ENCODE assay signal across 19 cellular contexts in the genomic region with DNA sequence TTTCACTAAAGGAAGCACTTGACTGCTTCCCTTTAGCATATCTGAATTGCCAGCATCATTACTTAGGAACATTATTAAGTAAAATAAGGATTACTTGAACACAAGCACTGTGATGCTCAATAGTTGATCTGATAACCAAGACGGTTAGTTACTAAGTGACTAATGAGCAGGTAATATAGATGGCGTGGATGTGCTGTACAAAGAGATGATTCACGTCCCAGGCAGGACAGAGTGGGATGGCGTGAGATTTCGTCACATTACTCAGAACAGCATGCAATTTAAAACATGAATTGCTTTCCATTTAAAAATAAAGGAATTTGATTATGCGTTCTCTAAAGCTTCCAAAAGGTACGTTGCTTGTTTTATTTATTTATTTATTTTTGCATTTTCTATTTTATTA.
DNase-seq lines count a peak whose midpoint lies in the region; TF ChIP-seq lines count a peak whose summit lies in the region.
"Had no signal": no experiment of that assay in that cellular context is flagged by ENCODE, and none has a peak within 500 bp of the region (broad histone marks: within the 10 kb centered on the region; RNA-seq: fewer than 3 reads in every experiment).

No MANE protein-coding gene starts in this region.

- no peaks in the 10 kb centered on the region for H3K9me2 ChIP-seq in hepatocyte (replicated peaks; ENCODE audit: insufficient read depth)

- 77% methylated on average over 7 of the region's 7 CpGs for WGBS in hepatocyte (ENCODE audit: low lambda C conversion rate, missing lambda C conversion rate)
- WGBS in mesendoderm (ENCODE audit: extremely low coverage, insufficient coverage, low lambda C conversion rate), result no CpG with 5 or more reads among the region's 7 CpGs

- peak; percentile 69 for DNase-seq in MCF 10A (ENCODE audit: unreplicated experiment)
- DNase-seq in breast epithelium (ENCODE audit: low spot score in 2 of 2), result no peak
- DNase-seq in amniotic epithelial cell (ENCODE audit: low read depth), result peak; percentile 31
- DNase-seq in hepatocyte (ENCODE audit: low spot score), result peak; percentile 52
- no peak for DNase-seq in AG08395 (ENCODE audit: low spot score)
- no peak for DNase-seq in NCI-H1092 treated with DMSO at 0.1 percent for 48 hours (lab: John Stamatoyannopoulos, UW)
- no peak for DNase-seq in HuH-7.5 (ENCODE audit: low spot score)
- no peak for DNase-seq in mesendoderm
- DNase-seq: COR-L47; NCI-H2107; NCI-H226; NCI-H526 treated with DMSO at 0.1 percent for 48 hours; NK-92 treated with Interleukin-12 subunit alpha and Interleukin-12 subunit beta, amount 100 ng/mL, for 24 hours; PC-9; SIG-M5 had no signal

- H3K4me1 Mint-ChIP-seq in MCF 10A (ENCODE audit: insufficient read depth, unreplicated experiment), result peaks cover 13% of the 10 kb centered on the region
- H3K4me1 Mint-ChIP-seq: CD14-positive monocyte, IgD-negative memory B cell had no signal

- H4K5ac ChIP-seq in mesendoderm (ENCODE audit: low read length), result no peak overlapping the region

- H4K20me1 ChIP-seq in hepatocyte (ENCODE audit: insufficient read depth, poor library complexity, severe bottlenecking), result no peaks in the 10 kb centered on the region

- H3K79me1 ChIP-seq in mesendoderm (ENCODE audit: low read length), result no peaks in the 10 kb centered on the region

- no peak overlapping the region for H4K8ac ChIP-seq in mesendoderm (ENCODE audit: low read depth, low read length)

- no peak overlapping the region for H3K4ac ChIP-seq in mesendoderm (ENCODE audit: low read depth, low read length)

- H3K4me3 ChIP-seq in breast epithelium (no peak overlapping the region), hepatocyte (no peak overlapping the region), mesendoderm (ENCODE audit: low read length) (no peak overlapping the region)
- H3K4me3 ChIP-seq: HAP-1, PC-9 had no signal

- H2BK5ac ChIP-seq in mesendoderm (ENCODE audit: low read length), result no peak overlapping the region

- H3K23ac ChIP-seq in mesendoderm (ENCODE audit: low read length), result no peak overlapping the region

- H3K4me2 ChIP-seq in hepatocyte (peak overlapping the region; percentile 45), mesendoderm (ENCODE audit: low read length) (no peak overlapping the region)
- H3K4me2 ChIP-seq: PC-9 had no signal

- no peak overlapping the region for H3K18ac ChIP-seq in mesendoderm (ENCODE audit: low read length)

- no peak overlapping the region for H3K9ac ChIP-seq in mesendoderm (ENCODE audit: low read length)

- no peaks in the 10 kb centered on the region for H3K36me3 Mint-ChIP-seq in MCF 10A (ENCODE audit: insufficient read depth, unreplicated experiment)
- H3K36me3 Mint-ChIP-seq: CD14-positive monocyte, IgD-negative memory B cell had no signal

- H3K79me2 ChIP-seq in hepatocyte (no peaks in the 10 kb centered on the region), mesendoderm (ENCODE audit: control insufficient read depth, insufficient read depth, low read length) (no peaks in the 10 kb centered on the region)

- intact Hi-C loops in MCF 10A (cut with micrococcal nuclease), result no loop called here
- intact Hi-C loops in breast epithelium (cut with DNase I; ENCODE audit: low total_unique reads), result loop anchor here (5.0 kb wide), 1 partner anchor 706 kb away; no protein-coding TSS in a partner anchor

- H3K27ac ChIP-seq in breast epithelium (no peak overlapping the region), hepatocyte (peak overlapping the region; percentile 85), mesendoderm (ENCODE audit: low read depth, low read length) (no peak overlapping the region)
- H3K27ac ChIP-seq: 22Rv1, PC-9 had no signal

- no TSS peak for BruUV-seq in MCF 10A (replicated peaks; lab: Mats Ljungman, UMichigan)

- H3K9me3 ChIP-seq in breast epithelium, result no peaks in the 10 kb centered on the region
- H3K9me3 ChIP-seq in hepatocyte (ENCODE audit: low read depth), result no peaks in the 10 kb centered on the region
- H3K9me3 ChIP-seq: HAP-1 had no signal

- H3K4me1 ChIP-seq in breast epithelium (no peaks in the 10 kb centered on the region), hepatocyte (ENCODE audit: insufficient read depth) (no peaks in the 10 kb centered on the region), mesendoderm (ENCODE audit: control insufficient read depth, low read depth, low read length) (no peaks in the 10 kb centered on the region)
- H3K4me1 ChIP-seq: HAP-1 had no signal

- H3K4me3 Mint-ChIP-seq in MCF 10A (ENCODE audit: unreplicated experiment), result no peak overlapping the region
- H3K4me3 Mint-ChIP-seq: CD14-positive monocyte, IgD-negative memory B cell had no signal

- peak overlapping the region; percentile 77 for H3K27ac Mint-ChIP-seq in MCF 10A (ENCODE audit: low read depth, unreplicated experiment)
- H3K27ac Mint-ChIP-seq: CD14-positive monocyte, IgD-negative memory B cell had no signal

- no peak overlapping the region for H2AFZ ChIP-seq in hepatocyte
- H2AFZ ChIP-seq: PC-9 had no signal

- H3K27me3 ChIP-seq in breast epithelium (no peaks in the 10 kb centered on the region), hepatocyte (no peaks in the 10 kb centered on the region), mesendoderm (ENCODE audit: insufficient read depth, low read length, poor library complexity) (no peaks in the 10 kb centered on the region)

- H2AK5ac ChIP-seq in mesendoderm (ENCODE audit: low read length), result no peak overlapping the region

- TF ChIP-seq POLR2A in breast epithelium (IDR thresholded peaks at IDR 0.05), result no peak

- no peak overlapping the region for H3K56ac ChIP-seq in mesendoderm (ENCODE audit: low read length)

- no peaks in the 10 kb centered on the region for H3K9me3 Mint-ChIP-seq in MCF 10A (ENCODE audit: unreplicated experiment)
- H3K9me3 Mint-ChIP-seq: IgD-negative memory B cell had no signal

- H3K36me3 ChIP-seq in breast epithelium (no peaks in the 10 kb centered on the region), hepatocyte (replicated peaks; ENCODE audit: insufficient read depth, low read depth) (no peaks in the 10 kb centered on the region), mesendoderm (ENCODE audit: control insufficient read depth, insufficient read depth, low read length) (no peaks in the 10 kb centered on the region)
- H3K36me3 ChIP-seq: HAP-1 had no signal

- H2BK15ac ChIP-seq in mesendoderm (replicated peaks; ENCODE audit: low read depth), result no peak overlapping the region

- no peak overlapping the region for H2BK120ac ChIP-seq in mesendoderm (ENCODE audit: low read depth, low read length)

- POLR2A ChIA-PET in MCF 10A (lab: Yijun Ruan, JAX), result interaction anchor here (0.8 kb wide), 1 partner anchor 19 kb away, joined by 3 read pairs; no protein-coding TSS in a partner anchor

- no peaks in the 10 kb centered on the region for H3K27me3 Mint-ChIP-seq in MCF 10A (ENCODE audit: insufficient read depth, unreplicated experiment)
- H3K27me3 Mint-ChIP-seq: IgD-negative memory B cell had no signal

- TF ChIP-seq CTCF in MCF 10A (IDR thresholded peaks at IDR 0.05; ENCODE audit: unreplicated experiment) (no peak), breast epithelium (IDR thresholded peaks at IDR 0.05) (no peak), hepatocyte (IDR thresholded peaks at IDR 0.05; ENCODE audit: poor library complexity) (no peak)

- CTCF ChIA-PET in MCF 10A (lab: Yijun Ruan, JAX), result interaction anchor here (0.6 kb wide), 1 partner anchor 375 kb away, joined by 4 read pairs; no protein-coding TSS in a partner anchor

Comparison
In these comparisons a context has a peak if more than half of its experiments do, and no peak if none do; other contexts are left out.
1. DNase-seq: peak in MCF 10A (single experiment), amniotic epithelial cell (single experiment) and hepatocyte (single experiment); none in breast epithelium (0 of 2), AG08395 (single experiment), NCI-H1092 treated with DMSO at 0.1 percent for 48 hours (single experiment), HuH-7.5 (single experiment) and mesendoderm (single experiment).